In the genomic region with DNA sequence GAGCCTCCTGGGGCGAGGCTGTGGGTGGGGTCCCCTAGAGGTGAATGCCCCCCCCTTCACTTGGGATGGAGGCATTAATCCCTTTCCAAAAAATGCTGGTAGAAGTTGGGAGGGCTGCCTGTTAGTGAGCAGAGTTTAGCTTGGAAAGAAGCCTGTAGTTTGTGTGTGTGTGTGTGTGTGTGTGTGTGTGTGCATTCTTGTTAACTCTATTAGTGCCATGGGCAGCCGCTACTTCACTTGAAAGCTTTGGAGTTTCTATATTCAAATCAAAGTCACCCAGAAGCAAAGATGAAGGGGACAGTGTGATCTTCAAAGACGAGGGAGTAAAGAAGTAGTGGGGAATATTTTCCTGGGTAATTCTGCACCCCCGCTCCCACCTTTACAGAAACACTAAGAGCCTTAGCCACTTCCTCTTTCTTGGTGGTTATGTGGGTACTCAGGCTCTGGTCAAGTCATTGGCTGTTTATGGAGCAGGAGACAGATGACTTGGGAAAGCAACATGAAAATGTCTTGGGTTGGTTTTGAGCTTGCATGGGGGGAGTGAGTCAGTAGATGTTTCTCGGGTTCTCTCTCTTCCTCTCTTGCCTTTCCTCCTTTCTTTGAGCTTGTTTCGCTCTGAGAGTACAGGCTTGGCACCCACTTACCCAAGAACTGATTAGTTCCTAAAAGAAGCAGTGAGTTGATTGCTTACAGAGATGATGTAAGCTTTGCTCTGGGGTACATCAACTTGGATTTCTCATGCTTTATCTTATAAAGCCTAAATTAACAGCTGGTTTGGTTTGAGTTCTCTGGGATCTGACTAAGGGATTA, we compare ENCODE assay signal across 11 cellular contexts.
DNase-seq lines count a peak whose midpoint lies in the region; ATAC-seq and TF ChIP-seq lines count a peak whose summit lies in the region.
"Had no signal": no experiment of that assay in that cellular context is flagged by ENCODE, and none has a peak within 500 bp of the region (broad histone marks: within the 10 kb centered on the region; RNA-seq: fewer than 3 reads in every experiment).

No MANE protein-coding gene starts in this region.

- DNase-seq in activated CD4-positive, alpha-beta T cell treated with anti-CD3 and anti-CD28 coated beads for 48 hours, result peak; percentile 29
- no peak for DNase-seq in activated CD4-positive, alpha-beta T cell treated with anti-CD3 and anti-CD28 coated beads, Interleukin-2, amount 50 U/mL, for 1 hour
- DNase-seq in NOMO-1 treated with dmso at 0.1 percent for 144 hours (lab: John Stamatoyannopoulos, UW; ENCODE audit: unreplicated experiment) (peak; percentile 89), fibroblast of pulmonary artery (ENCODE audit: low read depth) (peak; percentile 51), NCI-H524 (lab: John Stamatoyannopoulos, UW) (no peak), amniotic stem cell (lab: John Stamatoyannopoulos, UW) (no peak)
- peak; percentile 52 for DNase-seq in stimulated activated naive B cell treated with anti-CD40 and anti-IgM and Interleukin-4, amounts not matched to agents 10 μg/mL and 1 μg/mL and 100 μg/mL, for 72 hours
- DNase-seq: activated naive CD8-positive, alpha-beta T cell treated with anti-CD3 and anti-CD28 coated beads, Interleukin-2, amount 10 ng/mL, durations not matched to agents 7 days and 5 days; BE2C; NCI-H526 had no signal

- no peaks in the 10 kb centered on the region for H3K36me3 Mint-ChIP-seq in stimulated activated naive B cell treated with anti-CD40 and anti-IgM and Interleukin-4, amounts not matched to agents 10 μg/mL and 1 μg/mL and 100 μg/mL, for 72 hours
- H3K36me3 Mint-ChIP-seq: activated naive CD8-positive, alpha-beta T cell treated with anti-CD3 and anti-CD28 coated beads, Interleukin-2, amount 10 ng/mL, durations not matched to agents 7 days and 5 days had no signal

- H3K27ac Mint-ChIP-seq in stimulated activated naive B cell treated with anti-CD40 and anti-IgM and Interleukin-4, amounts not matched to agents 10 μg/mL and 1 μg/mL and 100 μg/mL, for 72 hours, result no peak overlapping the region
- H3K27ac Mint-ChIP-seq: activated naive CD8-positive, alpha-beta T cell treated with anti-CD3 and anti-CD28 coated beads, Interleukin-2, amount 10 ng/mL, durations not matched to agents 7 days and 5 days had no signal

- no peak for TF ChIP-seq CTCF in fibroblast of pulmonary artery (IDR thresholded peaks at IDR 0.05; ENCODE audit: low read length, missing control alignments)

- peaks cover 20 to 35% of the 10 kb centered on the region in 2 donors for H3K4me1 Mint-ChIP-seq in stimulated activated naive B cell treated with anti-CD40 and anti-IgM and Interleukin-4, amounts not matched to agents 10 μg/mL and 1 μg/mL and 100 μg/mL, for 72 hours

- H3K9me3 Mint-ChIP-seq in stimulated activated naive B cell treated with anti-CD40 and anti-IgM and Interleukin-4, amounts not matched to agents 10 μg/mL and 1 μg/mL and 100 μg/mL, for 72 hours, result no peaks in the 10 kb centered on the region
- H3K9me3 Mint-ChIP-seq: activated naive CD8-positive, alpha-beta T cell treated with anti-CD3 and anti-CD28 coated beads, Interleukin-2, amount 10 ng/mL, durations not matched to agents 7 days and 5 days had no signal

- H3K27me3 Mint-ChIP-seq in stimulated activated naive B cell treated with anti-CD40 and anti-IgM and Interleukin-4, amounts not matched to agents 10 μg/mL and 1 μg/mL and 100 μg/mL, for 72 hours, result peaks cover 29 to 59% of the 10 kb centered on the region in 2 donors

- H3K4me3 Mint-ChIP-seq in stimulated activated naive B cell treated with anti-CD40 and anti-IgM and Interleukin-4, amounts not matched to agents 10 μg/mL and 1 μg/mL and 100 μg/mL, for 72 hours, result no peak overlapping the region
- H3K4me3 Mint-ChIP-seq: activated naive CD8-positive, alpha-beta T cell treated with anti-CD3 and anti-CD28 coated beads, Interleukin-2, amount 10 ng/mL, durations not matched to agents 7 days and 5 days had no signal

- peak; percentile 85 to 86 for ATAC-seq in stimulated activated naive B cell treated with anti-CD40 and anti-IgM and Interleukin-4, amounts not matched to agents 10 μg/mL and 1 μg/mL and 100 μg/mL, for 72 hours (replicated peaks)
- no peak for ATAC-seq in GM19035 (IDR thresholded peaks at IDR 0.05; ENCODE audit: unreplicated experiment)

- H3K4me3 ChIP-seq in fibroblast of pulmonary artery (replicated peaks; ENCODE audit: low read depth, low read length), result no peak overlapping the region

Comparison
In these comparisons a context has a peak if more than half of its experiments do, and no peak if none do; other contexts are left out.
1. DNase-seq: peak in activated CD4-positive, alpha-beta T cell treated with anti-CD3 and anti-CD28 coated beads for 48 hours (single experiment), NOMO-1 treated with dmso at 0.1 percent for 144 hours (single experiment), fibroblast of pulmonary artery (single experiment) and stimulated activated naive B cell treated with anti-CD40 and anti-IgM and Interleukin-4, amounts not matched to agents 10 μg/mL and 1 μg/mL and 100 μg/mL, for 72 hours (single experiment); none in activated CD4-positive, alpha-beta T cell treated with anti-CD3 and anti-CD28 coated beads, Interleukin-2, amount 50 U/mL, for 1 hour (single experiment), NCI-H524 (0 of 2) and amniotic stem cell (single experiment).